ENCODE assay signal across 1 cellular context in genomic region chr6:113651920-113652319, GRCh38.
TF ChIP-seq lines count a peak whose summit lies in the region.

No MANE protein-coding gene starts in this region.

TF ChIP-seq in GM12878, 131 proteins besides CTCF, POLR2A, EP300 and RAD21 (continued from another document):
- TF ChIP-seq, protein P1, sequence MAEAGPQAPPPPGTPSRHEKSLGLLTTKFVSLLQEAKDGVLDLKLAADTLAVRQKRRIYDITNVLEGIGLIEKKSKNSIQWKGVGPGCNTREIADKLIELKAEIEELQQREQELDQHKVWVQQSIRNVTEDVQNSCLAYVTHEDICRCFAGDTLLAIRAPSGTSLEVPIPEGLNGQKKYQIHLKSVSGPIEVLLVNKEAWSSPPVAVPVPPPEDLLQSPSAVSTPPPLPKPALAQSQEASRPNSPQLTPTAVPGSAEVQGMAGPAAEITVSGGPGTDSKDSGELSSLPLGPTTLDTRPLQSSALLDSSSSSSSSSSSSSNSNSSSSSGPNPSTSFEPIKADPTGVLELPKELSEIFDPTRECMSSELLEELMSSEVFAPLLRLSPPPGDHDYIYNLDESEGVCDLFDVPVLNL (IDR thresholded peaks at IDR 0.05; ENCODE audit: low read depth, low read length), result no peak
- TF ChIP-seq MTA3 (IDR thresholded peaks at IDR 0.05; ENCODE audit: borderline replicate concordance, low read length) (peak; percentile 39; the same call in 1 of the 2 replicates), ZBED1 (IDR thresholded peaks at IDR 0.05; ENCODE audit: borderline replicate concordance) (0 out of 2 replicates have a peak, but pooled peaks have one; percentile 34), RUNX3 (IDR thresholded peaks at IDR 0.05; ENCODE audit: low read length) (peak; percentile 57), ZNF592 (IDR thresholded peaks at IDR 0.05) (peak; percentile 24; the same call in 1 of the 2 replicates), SKIL (IDR thresholded peaks at IDR 0.05; ENCODE audit: low read depth, poor library complexity, severe bottlenecking) (peak; percentile 28), ATF7 (IDR thresholded peaks at IDR 0.05; ENCODE audit: low read depth) (0 out of 2 replicates have a peak, but pooled peaks have one; percentile 28), RAD51 (IDR thresholded peaks at IDR 0.05) (peak; percentile 66; the same call in 1 of the 2 replicates), HDAC2 (IDR thresholded peaks at IDR 0.05) (no peak), SMC3 (IDR thresholded peaks at IDR 0.05; ENCODE audit: borderline replicate concordance, low read length) (peak; percentile 24; the same call in 1 of the 2 replicates), BCL3 (IDR thresholded peaks at IDR 0.05; ENCODE audit: borderline replicate concordance, insufficient read depth, low read depth, low read length, poor library complexity, severe bottlenecking) (peak; percentile 61), ZNF274 (IDR thresholded peaks at IDR 0.05; ENCODE audit: insufficient read depth, insufficient read length) (no peak), SPI1 (IDR thresholded peaks at IDR 0.05; ENCODE audit: borderline replicate concordance, insufficient read depth, low read depth, low read length) (peak; percentile 62), MEF2B (IDR thresholded peaks at IDR 0.05; ENCODE audit: partially characterized antibody, poor library complexity, severe bottlenecking) (peak; percentile 31), ZNF217 (IDR thresholded peaks at IDR 0.05) (peak; percentile 28; the same call in 1 of the 2 replicates), STAT3 (IDR thresholded peaks at IDR 0.05; ENCODE audit: low read depth, low read length) (0 out of 2 replicates have a peak, but pooled peaks have one; percentile 29), NFIC (IDR thresholded peaks at IDR 0.05; ENCODE audit: low read depth, low read length) (peak; percentile 66; the same call in 1 of the 2 replicates), MEF2A (IDR thresholded peaks at IDR 0.05; ENCODE audit: insufficient read depth, low read depth, low read length) (0 out of 2 replicates have a peak, but pooled peaks have one; percentile 35), KLF5 (IDR thresholded peaks at IDR 0.05; ENCODE audit: partially characterized antibody) (no peak), MTA2 (IDR thresholded peaks at IDR 0.05; ENCODE audit: low read depth) (peak; percentile 61; the same call in 1 of the 2 replicates), LARP7 (IDR thresholded peaks at IDR 0.05) (no peak), KAT2A (conservative IDR thresholded peaks at IDR 0.05; ENCODE audit: control insufficient read depth, low read depth, low read length) (no peak), BHLHE40 (IDR thresholded peaks at IDR 0.05; ENCODE audit: borderline replicate concordance in 1 of 2, low read depth in 2 of 2, low read length in 1 of 2) (peak; percentile 42 to 46; a peak in 2 of 4 replicates), IKZF2 (IDR thresholded peaks at IDR 0.05) (peak; percentile 52 to 53; a peak in 2 of 4 replicates)
- TF ChIP-seq, protein P2, sequence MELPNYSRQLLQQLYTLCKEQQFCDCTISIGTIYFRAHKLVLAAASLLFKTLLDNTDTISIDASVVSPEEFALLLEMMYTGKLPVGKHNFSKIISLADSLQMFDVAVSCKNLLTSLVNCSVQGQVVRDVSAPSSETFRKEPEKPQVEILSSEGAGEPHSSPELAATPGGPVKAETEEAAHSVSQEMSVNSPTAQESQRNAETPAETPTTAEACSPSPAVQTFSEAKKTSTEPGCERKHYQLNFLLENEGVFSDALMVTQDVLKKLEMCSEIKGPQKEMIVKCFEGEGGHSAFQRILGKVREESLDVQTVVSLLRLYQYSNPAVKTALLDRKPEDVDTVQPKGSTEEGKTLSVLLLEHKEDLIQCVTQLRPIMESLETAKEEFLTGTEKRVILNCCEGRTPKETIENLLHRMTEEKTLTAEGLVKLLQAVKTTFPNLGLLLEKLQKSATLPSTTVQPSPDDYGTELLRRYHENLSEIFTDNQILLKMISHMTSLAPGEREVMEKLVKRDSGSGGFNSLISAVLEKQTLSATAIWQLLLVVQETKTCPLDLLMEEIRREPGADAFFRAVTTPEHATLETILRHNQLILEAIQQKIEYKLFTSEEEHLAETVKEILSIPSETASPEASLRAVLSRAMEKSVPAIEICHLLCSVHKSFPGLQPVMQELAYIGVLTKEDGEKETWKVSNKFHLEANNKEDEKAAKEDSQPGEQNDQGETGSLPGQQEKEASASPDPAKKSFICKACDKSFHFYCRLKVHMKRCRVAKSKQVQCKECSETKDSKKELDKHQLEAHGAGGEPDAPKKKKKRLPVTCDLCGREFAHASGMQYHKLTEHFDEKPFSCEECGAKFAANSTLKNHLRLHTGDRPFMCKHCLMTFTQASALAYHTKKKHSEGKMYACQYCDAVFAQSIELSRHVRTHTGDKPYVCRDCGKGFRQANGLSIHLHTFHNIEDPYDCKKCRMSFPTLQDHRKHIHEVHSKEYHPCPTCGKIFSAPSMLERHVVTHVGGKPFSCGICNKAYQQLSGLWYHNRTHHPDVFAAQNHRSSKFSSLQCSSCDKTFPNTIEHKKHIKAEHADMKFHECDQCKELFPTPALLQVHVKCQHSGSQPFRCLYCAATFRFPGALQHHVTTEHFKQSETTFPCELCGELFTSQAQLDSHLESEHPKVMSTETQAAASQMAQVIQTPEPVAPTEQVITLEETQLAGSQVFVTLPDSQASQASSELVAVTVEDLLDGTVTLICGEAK (IDR thresholded peaks at IDR 0.05; ENCODE audit: borderline replicate concordance), result no peak
- TF ChIP-seq, protein P3, sequence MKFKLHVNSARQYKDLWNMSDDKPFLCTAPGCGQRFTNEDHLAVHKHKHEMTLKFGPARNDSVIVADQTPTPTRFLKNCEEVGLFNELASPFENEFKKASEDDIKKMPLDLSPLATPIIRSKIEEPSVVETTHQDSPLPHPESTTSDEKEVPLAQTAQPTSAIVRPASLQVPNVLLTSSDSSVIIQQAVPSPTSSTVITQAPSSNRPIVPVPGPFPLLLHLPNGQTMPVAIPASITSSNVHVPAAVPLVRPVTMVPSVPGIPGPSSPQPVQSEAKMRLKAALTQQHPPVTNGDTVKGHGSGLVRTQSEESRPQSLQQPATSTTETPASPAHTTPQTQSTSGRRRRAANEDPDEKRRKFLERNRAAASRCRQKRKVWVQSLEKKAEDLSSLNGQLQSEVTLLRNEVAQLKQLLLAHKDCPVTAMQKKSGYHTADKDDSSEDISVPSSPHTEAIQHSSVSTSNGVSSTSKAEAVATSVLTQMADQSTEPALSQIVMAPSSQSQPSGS (IDR thresholded peaks at IDR 0.05; ENCODE audit: low read length), result peak; percentile 67
